ENCODE assay signal across 3 cellular contexts in genomic region chr18:58653144-58653722, GRCh38. TPM values are rescaled to one million over a fixed set of nuclear protein-coding genes. Genes with fewer than 3 reads are reported as not detected.
"Had no signal": no experiment of that assay in that cellular context is flagged by ENCODE, and none has a peak within 500 bp of the region (broad histone marks: within the 10 kb centered on the region; RNA-seq: fewer than 3 reads in every experiment).

No MANE protein-coding gene starts in this region.

RNA-seq across cellular contexts. Expression of gene ALPK2, which starts 24.3 kb away (rescaled TPM):
- total RNA-seq: dermis microvascular lymphatic vessel endothelial cell; pulmonary artery endothelial cell; T-helper 2 cell treated with Interferon-gamma antibody and Interleukin-4, amounts not matched to agents 100 ng/mL and 5 ng/mL, for 36 hours had no signal
